In genomic region chr2:29032189-29032588, GRCh38 we compare ENCODE assay signal across 24 cellular contexts. TPM values are rescaled to one million over a fixed set of nuclear protein-coding genes. Genes with fewer than 3 reads are reported as not detected.
"Had no signal": no experiment of that assay in that cellular context is flagged by ENCODE, and none has a peak within 500 bp of the region (broad histone marks: within the 10 kb centered on the region; RNA-seq: fewer than 3 reads in every experiment).

No MANE protein-coding gene starts in this region.

- H3K4me3 ChIP-seq: SJCRH30 had no signal

- H3K27ac Mint-ChIP-seq: IgD-negative memory B cell, T-cell had no signal

- FAIRE-seq: HepG2 had no signal

- ATAC-seq: HepG2, Right ventricle myocardium inferior, T-cell had no signal

- DNase-seq: Karpas-422, KG1, MM.1S, NCI-H1105, NCI-H1417, NCI-H1436 treated with DMSO at 0.1 percent for 48 hours, NCI-H1694 treated with DMSO at 0.1 percent for 48 hours, NCI-H1930, NCI-H2081, NCI-H2107, NCI-H2227 treated with DMSO at 0.1 percent for 48 hours, NCI-H524, NCI-H526 treated with DMSO at 0.1 percent for 48 hours, NCI-H774, SHP77 treated with DMSO at 0.1 percent for 48 hours, SJCRH30, SW 1271, T-cell had no signal

- H3K9me3 ChIP-seq: SJCRH30 had no signal

- H3K27me3 Mint-ChIP-seq: IgD-negative memory B cell, T-cell had no signal

- H3K27me3 ChIP-seq: SJCRH30 had no signal

- H3K36me3 ChIP-seq: SJCRH30 had no signal

- H3K9me3 Mint-ChIP-seq: IgD-negative memory B cell, T-cell had no signal

- H3K4me3 Mint-ChIP-seq: IgD-negative memory B cell, T-cell had no signal

- H3K27ac ChIP-seq: SJCRH30 had no signal

RNA-seq across cellular contexts. Expression of gene PCARE, which starts 42.1 kb away (rescaled TPM):
- total RNA-seq: HepG2, HT1080, M059J, NCI-H460, T-cell had no signal
- polyA plus RNA-seq: HepG2, IgD-negative memory B cell had no signal

RNA-seq across cellular contexts. Expression of gene TOGARAM2, which starts 51.1 kb away (rescaled TPM):
- total RNA-seq: M059J, NCI-H460 had no signal
